In the genomic region with DNA sequence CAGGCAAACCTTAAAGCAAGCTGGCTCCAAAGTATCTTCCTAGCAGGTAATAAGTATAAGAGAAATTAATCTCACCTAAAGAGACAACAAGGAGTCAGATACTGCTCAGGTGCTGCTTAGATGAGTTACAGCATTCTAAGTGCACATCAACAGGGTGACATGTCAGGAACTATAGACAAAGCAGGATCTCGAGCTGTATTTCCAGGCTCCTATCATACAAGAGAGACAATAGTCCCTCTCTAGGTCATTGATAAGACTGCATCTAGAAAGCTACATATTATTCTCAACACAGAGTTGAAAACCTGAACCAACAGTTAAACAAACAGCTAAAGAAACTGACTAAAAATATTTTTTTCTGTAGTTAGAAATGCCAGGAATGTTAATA, we compare ENCODE assay signal across 9 cellular contexts. TPM values are rescaled to one million over a fixed set of nuclear protein-coding genes. Genes with fewer than 3 reads are reported as not detected.
DNase-seq lines count a peak whose midpoint lies in the region; ATAC-seq, FAIRE-seq and TF ChIP-seq lines count a peak whose summit lies in the region.
"Had no signal": no experiment of that assay in that cellular context is flagged by ENCODE, and none has a peak within 500 bp of the region (broad histone marks: within the 10 kb centered on the region; RNA-seq: fewer than 3 reads in every experiment).

No MANE protein-coding gene starts in this region.

- peak; percentile 68 for TF ChIP-seq CTCF in foreskin keratinocyte (conservative IDR thresholded peaks at IDR 0.05)

- peaks cover 38% of the 10 kb centered on the region for H3K4me1 ChIP-seq in foreskin keratinocyte
- H3K4me1 ChIP-seq in stomach smooth muscle (ENCODE audit: control insufficient read depth, insufficient read depth, low read length): peaks cover 15% of the 10 kb centered on the region

- H3K9me3 Mint-ChIP-seq in activated T-helper 1 cell treated with anti-CD3 and anti-CD28 coated beads, Interleukin-12 subunit alpha, Interleukin-12 subunit beta, Interleukin-2, Interleukin-4 antibody, amounts not matched to agents 30 ng/mL and 10 ng/mL and 1 ng/mL, durations not matched to agents 14 hours and 24 hours and 36 hours: no peaks in the 10 kb centered on the region

- H3K36me3 Mint-ChIP-seq in activated T-helper 1 cell treated with anti-CD3 and anti-CD28 coated beads, Interleukin-12 subunit alpha, Interleukin-12 subunit beta, Interleukin-2, Interleukin-4 antibody, amounts not matched to agents 30 ng/mL and 10 ng/mL and 1 ng/mL, durations not matched to agents 14 hours and 24 hours and 36 hours (ENCODE audit: low read depth): no peaks in the 10 kb centered on the region

- H3K27ac ChIP-seq in foreskin keratinocyte (peak overlapping the region; percentile 9), stomach smooth muscle (ENCODE audit: low read length) (peak overlapping the region; percentile 13)

- intact Hi-C loops in activated T-helper 1 cell treated with anti-CD3 and anti-CD28 coated beads, Interleukin-12 subunit alpha, Interleukin-12 subunit beta, Interleukin-2, Interleukin-4 antibody, amounts not matched to agents 30 ng/mL and 10 ng/mL and 1 ng/mL, durations not matched to agents 14 hours and 24 hours and 36 hours (cut with micrococcal nuclease): loop anchor here (5.0 kb wide), 1 partner anchor 736 kb away; no protein-coding TSS in a partner anchor

- H3K27me3 ChIP-seq in foreskin keratinocyte (no peaks in the 10 kb centered on the region), stomach smooth muscle (ENCODE audit: control insufficient read depth in 1 of 2, insufficient read depth in 2 of 2, low read length in 2 of 2) (no peaks in the 10 kb centered on the region)

- H3K4me1 Mint-ChIP-seq in activated T-helper 1 cell treated with anti-CD3 and anti-CD28 coated beads, Interleukin-12 subunit alpha, Interleukin-12 subunit beta, Interleukin-2, Interleukin-4 antibody, amounts not matched to agents 30 ng/mL and 10 ng/mL and 1 ng/mL, durations not matched to agents 14 hours and 24 hours and 36 hours (ENCODE audit: low read depth): peaks cover 23% of the 10 kb centered on the region

- H3K36me3 ChIP-seq in stomach smooth muscle (ENCODE audit: control insufficient read depth in 2 of 2, insufficient read depth in 2 of 2, low read length in 2 of 2): no peaks in the 10 kb centered on the region

- no peaks in the 10 kb centered on the region for H3K9me3 ChIP-seq in stomach smooth muscle (ENCODE audit: control insufficient read depth in 2 of 2, low read length in 2 of 2)

- DNase-seq in NCI-H2107 treated with DMSO at 0.1 percent for 48 hours (lab: John Stamatoyannopoulos, UW; ENCODE audit: unreplicated experiment) (peak; percentile 67), NCI-H2107 (lab: John Stamatoyannopoulos, UW) (no peak), RCC 7860 (ENCODE audit: low spot score) (peak; percentile 58), foreskin keratinocyte (peak in 1 of 2 donors; percentile 52), GF-D8 (lab: John Stamatoyannopoulos, UW) (no peak)
- DNase-seq in activated T-helper 1 cell treated with anti-CD3 and anti-CD28 coated beads, Interleukin-12 subunit alpha, Interleukin-12 subunit beta, Interleukin-2, Interleukin-4 antibody, amounts not matched to agents 30 ng/mL and 10 ng/mL and 1 ng/mL, durations not matched to agents 14 hours and 24 hours and 36 hours (ENCODE audit: low spot score): no peak

- ATAC-seq in foreskin keratinocyte (peak; percentile 24), HG02610 (IDR thresholded peaks at IDR 0.05; ENCODE audit: unreplicated experiment) (no peak)

- peaks cover 63% of the 10 kb centered on the region for H3K27me3 Mint-ChIP-seq in activated T-helper 1 cell treated with anti-CD3 and anti-CD28 coated beads, Interleukin-12 subunit alpha, Interleukin-12 subunit beta, Interleukin-2, Interleukin-4 antibody, amounts not matched to agents 30 ng/mL and 10 ng/mL and 1 ng/mL, durations not matched to agents 14 hours and 24 hours and 36 hours (ENCODE audit: insufficient read depth)

- H3K4me3 Mint-ChIP-seq in activated T-helper 1 cell treated with anti-CD3 and anti-CD28 coated beads, Interleukin-12 subunit alpha, Interleukin-12 subunit beta, Interleukin-2, Interleukin-4 antibody, amounts not matched to agents 30 ng/mL and 10 ng/mL and 1 ng/mL, durations not matched to agents 14 hours and 24 hours and 36 hours: no peak overlapping the region

- peak overlapping the region in 1 of 2 donors; percentile 8 for H3K9ac ChIP-seq in stomach smooth muscle (ENCODE audit: low read length in 2 of 2)

- peak overlapping the region; percentile 17 to 52 for H3K4me3 ChIP-seq in stomach smooth muscle (ENCODE audit: low read length in 2 of 2)

- peak; percentile 64 for FAIRE-seq in RCC 7860 (lab: Jason Lieb, UNC)
- FAIRE-seq: A204.1 had no signal

- no peak overlapping the region for H3K27ac Mint-ChIP-seq in activated T-helper 1 cell treated with anti-CD3 and anti-CD28 coated beads, Interleukin-12 subunit alpha, Interleukin-12 subunit beta, Interleukin-2, Interleukin-4 antibody, amounts not matched to agents 30 ng/mL and 10 ng/mL and 1 ng/mL, durations not matched to agents 14 hours and 24 hours and 36 hours

RNA-seq across cellular contexts. Expression of gene PTPRK, which starts 3.9 kb away (rescaled TPM):
- total RNA-seq in foreskin keratinocyte: 89.8 and 177 TPM in 2 replicates
- polyA plus RNA-seq in foreskin keratinocyte: 19.4 and 31.1 TPM in 2 replicates
- 3.1 and 3.2 TPM in 2 replicates for total RNA-seq in activated T-helper 1 cell treated with anti-CD3 and anti-CD28 coated beads, Interleukin-12 subunit alpha, Interleukin-12 subunit beta, Interleukin-2, Interleukin-4 antibody, amounts not matched to agents 30 ng/mL and 10 ng/mL and 1 ng/mL, durations not matched to agents 14 hours and 24 hours and 36 hours

Comparison
In these comparisons a context has a peak if more than half of its experiments do, and no peak if none do; other contexts are left out.
1. DNase-seq: peak in NCI-H2107 treated with DMSO at 0.1 percent for 48 hours (single experiment) and RCC 7860 (single experiment); none in NCI-H2107 (single experiment), activated T-helper 1 cell treated with anti-CD3 and anti-CD28 coated beads, Interleukin-12 subunit alpha, Interleukin-12 subunit beta, Interleukin-2, Interleukin-4 antibody, amounts not matched to agents 30 ng/mL and 10 ng/mL and 1 ng/mL, durations not matched to agents 14 hours and 24 hours and 36 hours (single experiment) and GF-D8 (single experiment).
2. RNA of gene PTPRK, which starts 3.9 kb away (total RNA-seq): 89.8 to 177 TPM in foreskin keratinocyte; 3.1 to 3.2 TPM in activated T-helper 1 cell treated with anti-CD3 and anti-CD28 coated beads, Interleukin-12 subunit alpha, Interleukin-12 subunit beta, Interleukin-2, Interleukin-4 antibody, amounts not matched to agents 30 ng/mL and 10 ng/mL and 1 ng/mL, durations not matched to agents 14 hours and 24 hours and 36 hours; every median in the first group is over 10 times any median in the second.